In genomic region chr3:59566481-59566975, GRCh38 we compare ENCODE assay signal across 12 cellular contexts.
DNase-seq lines count a peak whose midpoint lies in the region; ATAC-seq and TF ChIP-seq lines count a peak whose summit lies in the region.
"Had no signal": no experiment of that assay in that cellular context is flagged by ENCODE, and none has a peak within 500 bp of the region (broad histone marks: within the 10 kb centered on the region; RNA-seq: fewer than 3 reads in every experiment).

No MANE protein-coding gene starts in this region.

- H3K4me3 ChIP-seq in SJCRH30 (no peak overlapping the region), right lobe of liver (no peak overlapping the region)

- H3K9me3 Mint-ChIP-seq in natural killer cell treated with Interleukin-12 subunit alpha and Interleukin-12 subunit beta and Interleukin-15 and Interleukin-18, amount 100 ng/mL, for 72 hours = no peaks in the 10 kb centered on the region
- H3K9me3 Mint-ChIP-seq in natural killer cell = no peaks in the 10 kb centered on the region
- H3K9me3 Mint-ChIP-seq in stimulated activated effector memory CD8-positive, alpha-beta T cell treated with anti-CD3 and anti-CD28 coated beads, Interleukin-12 subunit alpha, Interleukin-12 subunit beta, amount 100 ng/mL, for 72 hours = no peaks in the 10 kb centered on the region
- H3K9me3 Mint-ChIP-seq in effector memory CD8-positive, alpha-beta T cell = no peaks in the 10 kb centered on the region

- H3K27ac Mint-ChIP-seq in natural killer cell treated with Interleukin-12 subunit alpha and Interleukin-12 subunit beta and Interleukin-15 and Interleukin-18, amount 100 ng/mL, for 72 hours = no peak overlapping the region
- no peak overlapping the region for H3K27ac Mint-ChIP-seq in natural killer cell
- H3K27ac Mint-ChIP-seq in stimulated activated effector memory CD8-positive, alpha-beta T cell treated with anti-CD3 and anti-CD28 coated beads, Interleukin-12 subunit alpha, Interleukin-12 subunit beta, amount 100 ng/mL, for 72 hours = peak overlapping the region; percentile 3
- H3K27ac Mint-ChIP-seq in effector memory CD8-positive, alpha-beta T cell = no peak overlapping the region

- no peaks in the 10 kb centered on the region for H3K36me3 Mint-ChIP-seq in natural killer cell treated with Interleukin-12 subunit alpha and Interleukin-12 subunit beta and Interleukin-15 and Interleukin-18, amount 100 ng/mL, for 72 hours
- H3K36me3 Mint-ChIP-seq in natural killer cell = no peaks in the 10 kb centered on the region
- no peaks in the 10 kb centered on the region for H3K36me3 Mint-ChIP-seq in stimulated activated effector memory CD8-positive, alpha-beta T cell treated with anti-CD3 and anti-CD28 coated beads, Interleukin-12 subunit alpha, Interleukin-12 subunit beta, amount 100 ng/mL, for 72 hours
- H3K36me3 Mint-ChIP-seq in effector memory CD8-positive, alpha-beta T cell (ENCODE audit: insufficient read depth) = no peaks in the 10 kb centered on the region

- no peaks in the 10 kb centered on the region for H3K36me3 ChIP-seq in SJCRH30
- no peaks in the 10 kb centered on the region for H3K36me3 ChIP-seq in right lobe of liver

- H3K27ac ChIP-seq in SJCRH30 = no peak overlapping the region
- no peak overlapping the region for H3K27ac ChIP-seq in right lobe of liver
- H3K27ac ChIP-seq: C4-2B, HL-60 had no signal

- ATAC-seq in natural killer cell treated with Interleukin-12 subunit alpha and Interleukin-12 subunit beta and Interleukin-15 and Interleukin-18, amount 100 ng/mL, for 72 hours = peak in 1 of 2 donors; percentile 85
- ATAC-seq in natural killer cell (no peak), GM21723 (IDR thresholded peaks at IDR 0.05; ENCODE audit: unreplicated experiment) (peak; percentile 100), HG03460 (IDR thresholded peaks at IDR 0.05; ENCODE audit: unreplicated experiment) (peak; percentile 98), right lobe of liver (no peak)
- peak; percentile 99 for ATAC-seq in stimulated activated effector memory CD8-positive, alpha-beta T cell treated with anti-CD3 and anti-CD28 coated beads, Interleukin-12 subunit alpha, Interleukin-12 subunit beta, amount 100 ng/mL, for 72 hours
- no peak for ATAC-seq in effector memory CD8-positive, alpha-beta T cell (replicated peaks)

- intact Hi-C loops in natural killer cell (cut with micrococcal nuclease) (no loop called here), right lobe of liver (cut with DNase I) (no loop called here)

- H3K4me1 ChIP-seq in SJCRH30 (no peaks in the 10 kb centered on the region), right lobe of liver (no peaks in the 10 kb centered on the region)

- peaks cover 0 to 5% of the 10 kb centered on the region in 2 donors for H3K4me1 Mint-ChIP-seq in natural killer cell treated with Interleukin-12 subunit alpha and Interleukin-12 subunit beta and Interleukin-15 and Interleukin-18, amount 100 ng/mL, for 72 hours (ENCODE audit: low read depth in 2 of 2)
- no peaks in the 10 kb centered on the region for H3K4me1 Mint-ChIP-seq in natural killer cell
- H3K4me1 Mint-ChIP-seq in stimulated activated effector memory CD8-positive, alpha-beta T cell treated with anti-CD3 and anti-CD28 coated beads, Interleukin-12 subunit alpha, Interleukin-12 subunit beta, amount 100 ng/mL, for 72 hours = peaks cover 12% of the 10 kb centered on the region
- H3K4me1 Mint-ChIP-seq in effector memory CD8-positive, alpha-beta T cell (ENCODE audit: low read depth in 2 of 2) = peaks cover 3 to 9% of the 10 kb centered on the region in 2 donors

- no peak for DNase-seq in natural killer cell treated with Interleukin-12 subunit alpha and Interleukin-12 subunit beta and Interleukin-15 and Interleukin-18, amount 100 ng/mL, for 72 hours (ENCODE audit: low spot score)
- DNase-seq in natural killer cell (no peak), SJCRH30 (no peak), right lobe of liver (no peak)
- DNase-seq in stimulated activated effector memory CD8-positive, alpha-beta T cell treated with anti-CD3 and anti-CD28 coated beads, Interleukin-12 subunit alpha, Interleukin-12 subunit beta, amount 100 ng/mL, for 72 hours (ENCODE audit: low spot score in 2 of 2) = peak in 1 of 2 donors; percentile 68
- no peak for DNase-seq in effector memory CD8-positive, alpha-beta T cell
- DNase-seq: effector CD8-positive, alpha-beta T cell; small intestine had no signal

- no peaks in the 10 kb centered on the region for H3K27me3 Mint-ChIP-seq in natural killer cell treated with Interleukin-12 subunit alpha and Interleukin-12 subunit beta and Interleukin-15 and Interleukin-18, amount 100 ng/mL, for 72 hours
- peaks cover 9 to 11% of the 10 kb centered on the region in 2 donors for H3K27me3 Mint-ChIP-seq in natural killer cell (ENCODE audit: low read depth in 2 of 2)
- H3K27me3 Mint-ChIP-seq in effector memory CD8-positive, alpha-beta T cell = peaks cover 0 to 11% of the 10 kb centered on the region in 2 donors

- no peaks in the 10 kb centered on the region for H3K9me3 ChIP-seq in SJCRH30 (replicated peaks)
- no peaks in the 10 kb centered on the region for H3K9me3 ChIP-seq in right lobe of liver

- TF ChIP-seq POLR2A in right lobe of liver (IDR thresholded peaks at IDR 0.05) = no peak

- H3K27me3 ChIP-seq in SJCRH30 = no peaks in the 10 kb centered on the region
- H3K27me3 ChIP-seq in right lobe of liver = no peaks in the 10 kb centered on the region

- TF ChIP-seq CTCF in natural killer cell (IDR thresholded peaks at IDR 0.05) = no peak
- TF ChIP-seq CTCF in right lobe of liver (IDR thresholded peaks at IDR 0.05) = no peak

- 70% methylated on average over 6 of the region's 6 CpGs for WGBS in right lobe of liver (ENCODE audit: insufficient coverage, low coverage, low lambda C conversion rate, missing lambda C conversion rate)

- H3K4me3 Mint-ChIP-seq in natural killer cell treated with Interleukin-12 subunit alpha and Interleukin-12 subunit beta and Interleukin-15 and Interleukin-18, amount 100 ng/mL, for 72 hours = peak overlapping the region; percentile 30
- H3K4me3 Mint-ChIP-seq in natural killer cell = no peak overlapping the region
- H3K4me3 Mint-ChIP-seq in stimulated activated effector memory CD8-positive, alpha-beta T cell treated with anti-CD3 and anti-CD28 coated beads, Interleukin-12 subunit alpha, Interleukin-12 subunit beta, amount 100 ng/mL, for 72 hours = no peak overlapping the region
- H3K4me3 Mint-ChIP-seq in effector memory CD8-positive, alpha-beta T cell = no peak overlapping the region

Comparison
In these comparisons a context has a peak if more than half of its experiments do, and no peak if none do; other contexts are left out.
1. ATAC-seq: peak in GM21723 (single experiment), HG03460 (single experiment) and stimulated activated effector memory CD8-positive, alpha-beta T cell treated with anti-CD3 and anti-CD28 coated beads, Interleukin-12 subunit alpha, Interleukin-12 subunit beta, amount 100 ng/mL, for 72 hours (single experiment); none in natural killer cell (0 of 3), right lobe of liver (0 of 4) and effector memory CD8-positive, alpha-beta T cell (single experiment).